Comparison of ENCODE assay signal across 8 cellular contexts in genomic region chr3:128482857-128483656, GRCh38. TPM values are rescaled to one million over a fixed set of nuclear protein-coding genes. Genes with fewer than 3 reads are reported as not detected.
DNase-seq lines count a peak whose midpoint lies in the region; ATAC-seq lines count a peak whose summit lies in the region.

No MANE protein-coding gene starts in this region.

- peak overlapping the region in 1 of 7 experiments; percentile 2 for H3K4me3 ChIP-seq in skin epidermis

- no peaks in the 10 kb centered on the region for H3K9me3 Mint-ChIP-seq in stimulated activated memory B cell treated with anti-CD40 and anti-IgM and Interleukin-4, amounts not matched to agents 10 μg/mL and 1 μg/mL and 100 μg/mL, for 72 hours

- no peak overlapping the region for H3K27ac Mint-ChIP-seq in stimulated activated memory B cell treated with anti-CD40 and anti-IgM and Interleukin-4, amounts not matched to agents 10 μg/mL and 1 μg/mL and 100 μg/mL, for 72 hours

- ATAC-seq in left cardiac atrium (peak; percentile 3 to 36), GM19463 (IDR thresholded peaks at IDR 0.05; ENCODE audit: unreplicated experiment) (no peak), GM19351 (IDR thresholded peaks at IDR 0.05; ENCODE audit: unreplicated experiment) (no peak)
- ATAC-seq in stimulated activated memory B cell treated with anti-CD40 and anti-IgM and Interleukin-4, amounts not matched to agents 10 μg/mL and 1 μg/mL and 100 μg/mL, for 72 hours = no peak

- DNase-seq in GDM1 (lab: John Stamatoyannopoulos, UW) (peak; percentile 81), UCSD-AML1 (lab: John Stamatoyannopoulos, UW; ENCODE audit: unreplicated experiment) (peak; percentile 70), left cardiac atrium (peak; percentile 68), GM19240 (ENCODE audit: insufficient read length, low spot score) (no peak)

- intact Hi-C loops in left cardiac atrium (cut with DNase I) = no loop called here

- H3K4me3 Mint-ChIP-seq in stimulated activated memory B cell treated with anti-CD40 and anti-IgM and Interleukin-4, amounts not matched to agents 10 μg/mL and 1 μg/mL and 100 μg/mL, for 72 hours = no peak overlapping the region

- peaks cover 40% of the 10 kb centered on the region for H3K4me1 Mint-ChIP-seq in stimulated activated memory B cell treated with anti-CD40 and anti-IgM and Interleukin-4, amounts not matched to agents 10 μg/mL and 1 μg/mL and 100 μg/mL, for 72 hours

- H3K27ac ChIP-seq in skin epidermis = peak overlapping the region in 11 of 21 experiments; percentile 3 to 75 (median 47)

- H3K36me3 Mint-ChIP-seq in stimulated activated memory B cell treated with anti-CD40 and anti-IgM and Interleukin-4, amounts not matched to agents 10 μg/mL and 1 μg/mL and 100 μg/mL, for 72 hours = no peaks in the 10 kb centered on the region

- H3K27me3 Mint-ChIP-seq in stimulated activated memory B cell treated with anti-CD40 and anti-IgM and Interleukin-4, amounts not matched to agents 10 μg/mL and 1 μg/mL and 100 μg/mL, for 72 hours = peaks cover 96% of the 10 kb centered on the region

RNA-seq across cellular contexts. Expression of gene GATA2, which starts 9.9 kb away (rescaled TPM):
- total RNA-seq in left cardiac atrium = 10 to 100 TPM in 1 of 2 donors, 1 to 10 TPM in 1; 8.9 to 23.8 TPM

RNA-seq across cellular contexts. Expression of gene DNAJB8, which starts 16.4 kb away (rescaled TPM):
- total RNA-seq in left cardiac atrium = not detected

Comparison
In these comparisons a context has a peak if more than half of its experiments do, and no peak if none do; other contexts are left out.
1. ATAC-seq: peak in left cardiac atrium (2 of 2); none in stimulated activated memory B cell treated with anti-CD40 and anti-IgM and Interleukin-4, amounts not matched to agents 10 μg/mL and 1 μg/mL and 100 μg/mL, for 72 hours (single experiment), GM19463 (single experiment) and GM19351 (single experiment).